Comparison of ENCODE assay signal across 21 cellular contexts in genomic region chr1:219813344-219813743, GRCh38.
"Had no signal": no experiment of that assay in that cellular context is flagged by ENCODE, and none has a peak within 500 bp of the region (broad histone marks: within the 10 kb centered on the region; RNA-seq: fewer than 3 reads in every experiment).

No MANE protein-coding gene starts in this region.

- H3K27ac ChIP-seq: adrenal gland, body of pancreas, breast epithelium, Peyer's patch, VCaP had no signal

- H3K4me3 Mint-ChIP-seq: activated B cell treated with CpG ODN at 0.5 μM for 24 hours; activated CD4-positive, alpha-beta memory T cell treated with anti-CD3 and anti-CD28 coated beads for 36 hours; activated naive CD4-positive, alpha-beta T cell treated with anti-CD3 and anti-CD28 coated beads for 36 hours; activated T-cell treated with anti-CD3 and anti-CD28 coated beads, Interleukin-2, amount 50 U/mL, for 4 hours; activated T-helper 1 cell treated with anti-CD3 and anti-CD28 coated beads, Interleukin-12 subunit alpha, Interleukin-12 subunit beta, Interleukin-2, Interleukin-4 antibody, amounts not matched to agents 30 ng/mL and 10 ng/mL and 1 ng/mL, durations not matched to agents 14 hours and 24 hours and 36 hours had no signal

- H3K27ac Mint-ChIP-seq: activated B cell treated with CpG ODN at 0.5 μM for 24 hours; activated CD4-positive, alpha-beta memory T cell treated with anti-CD3 and anti-CD28 coated beads for 36 hours; activated naive CD4-positive, alpha-beta T cell treated with anti-CD3 and anti-CD28 coated beads for 36 hours; activated naive CD4-positive, alpha-beta T cell treated with anti-CD3 and anti-CD28 coated beads, Interleukin-2, amount 50 U/mL, for 72 hours; activated T-helper 1 cell treated with anti-CD3 and anti-CD28 coated beads, Interleukin-12 subunit alpha, Interleukin-12 subunit beta, Interleukin-2, Interleukin-4 antibody, amounts not matched to agents 30 ng/mL and 10 ng/mL and 1 ng/mL, durations not matched to agents 14 hours and 24 hours and 36 hours had no signal

- H3K36me3 Mint-ChIP-seq: activated CD4-positive, alpha-beta memory T cell treated with anti-CD3 and anti-CD28 coated beads for 36 hours; activated naive CD4-positive, alpha-beta T cell treated with anti-CD3 and anti-CD28 coated beads, Interleukin-2, amount 50 U/mL, for 72 hours had no signal

- H3K4me3 ChIP-seq: adrenal gland, body of pancreas, breast epithelium, MG63, Peyer's patch had no signal

- FAIRE-seq: astrocyte had no signal

- ATAC-seq: activated T-cell treated with anti-CD3 and anti-CD28 coated beads, Interleukin-2, amount 50 U/mL, for 4 hours had no signal

- H3K27me3 ChIP-seq: body of pancreas, breast epithelium, Peyer's patch had no signal

- H3K9me3 Mint-ChIP-seq: activated B cell treated with CpG ODN at 0.5 μM for 24 hours; activated CD4-positive, alpha-beta memory T cell treated with anti-CD3 and anti-CD28 coated beads for 36 hours; activated naive CD4-positive, alpha-beta T cell treated with anti-CD3 and anti-CD28 coated beads for 36 hours; activated naive CD4-positive, alpha-beta T cell treated with anti-CD3 and anti-CD28 coated beads, Interleukin-2, amount 50 U/mL, for 72 hours; activated T-cell treated with anti-CD3 and anti-CD28 coated beads, Interleukin-2, amount 50 U/mL, for 4 hours; activated T-helper 1 cell treated with anti-CD3 and anti-CD28 coated beads, Interleukin-12 subunit alpha, Interleukin-12 subunit beta, Interleukin-2, Interleukin-4 antibody, amounts not matched to agents 30 ng/mL and 10 ng/mL and 1 ng/mL, durations not matched to agents 14 hours and 24 hours and 36 hours had no signal

- H3K4me1 Mint-ChIP-seq: activated B cell treated with CpG ODN at 0.5 μM for 24 hours had no signal

- H3K4me1 ChIP-seq: adrenal gland, body of pancreas, breast epithelium, Peyer's patch had no signal

- H3K36me3 ChIP-seq: adrenal gland, breast epithelium, MG63, Peyer's patch had no signal

- H3K9me3 ChIP-seq: adrenal gland, body of pancreas, breast epithelium, MG63, Peyer's patch had no signal

- DNase-seq: activated B cell treated with CpG ODN at 0.5 μM for 24 hours; activated CD4-positive, alpha-beta T cell treated with anti-CD3 and anti-CD28 coated beads for 4 hours; activated CD4-positive, alpha-beta T cell treated with anti-CD3 and anti-CD28 coated beads, Interleukin-2, amount 50 U/mL, for 1 hour; activated CD4-positive, CD25-positive, alpha-beta regulatory T cell treated with anti-CD3 and anti-CD28 coated beads, Interleukin-2, amount 50 U/mL, for 72 hours; activated CD8-positive, alpha-beta memory T cell treated with anti-CD3 and anti-CD28 coated beads, Interleukin-2, amount 50 U/mL, for 4 hours; activated gamma-delta T cell treated with Interleukin-2 at 50 U/mL for 16 hours; activated T-cell treated with anti-CD3 and anti-CD28 coated beads for 4 hours; activated T-cell treated with anti-CD3 and anti-CD28 coated beads, Interleukin-2, amount 50 U/mL, for 4 hours; NK-92 treated with Interleukin-12 subunit alpha and Interleukin-12 subunit beta, amount 100 ng/mL, for 24 hours; Peyer's patch; T-helper 9 cell had no signal
